Comparison of ENCODE assay signal across 1 cellular context in the genomic region with DNA sequence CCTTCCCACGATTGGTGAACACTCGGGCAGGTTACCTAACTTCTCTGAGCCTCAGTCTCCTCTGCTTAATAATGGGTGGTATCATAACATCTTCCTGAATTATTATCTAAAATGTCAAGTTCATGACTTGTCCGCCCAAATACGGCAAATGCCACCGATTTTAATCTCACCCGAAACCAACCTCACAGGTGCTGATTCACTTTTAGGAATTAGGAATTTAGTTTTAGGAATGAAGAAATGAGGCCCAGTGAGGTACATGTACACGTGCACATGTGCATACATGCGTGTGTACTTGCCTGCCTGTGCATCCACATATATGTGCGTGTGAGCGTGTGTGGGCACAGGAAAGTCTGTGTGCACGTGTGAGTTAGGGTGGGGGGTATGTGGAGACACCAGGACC.
TF ChIP-seq lines count a peak whose summit lies in the region.

No MANE protein-coding gene starts in this region.

TF ChIP-seq in HepG2, 621 proteins besides CTCF, POLR2A, EP300 and RAD21:
- TF ChIP-seq ZNF891 (CRISPR knock-in tag; IDR thresholded peaks at IDR 0.05): no peak
- no peak for TF ChIP-seq ZNF33A (CRISPR knock-in tag; IDR thresholded peaks at IDR 0.05; ENCODE audit: borderline replicate concordance)
- TF ChIP-seq ZNF703 (CRISPR knock-in tag; IDR thresholded peaks at IDR 0.05; ENCODE audit: borderline replicate concordance): no peak
- TF ChIP-seq, protein P1, sequence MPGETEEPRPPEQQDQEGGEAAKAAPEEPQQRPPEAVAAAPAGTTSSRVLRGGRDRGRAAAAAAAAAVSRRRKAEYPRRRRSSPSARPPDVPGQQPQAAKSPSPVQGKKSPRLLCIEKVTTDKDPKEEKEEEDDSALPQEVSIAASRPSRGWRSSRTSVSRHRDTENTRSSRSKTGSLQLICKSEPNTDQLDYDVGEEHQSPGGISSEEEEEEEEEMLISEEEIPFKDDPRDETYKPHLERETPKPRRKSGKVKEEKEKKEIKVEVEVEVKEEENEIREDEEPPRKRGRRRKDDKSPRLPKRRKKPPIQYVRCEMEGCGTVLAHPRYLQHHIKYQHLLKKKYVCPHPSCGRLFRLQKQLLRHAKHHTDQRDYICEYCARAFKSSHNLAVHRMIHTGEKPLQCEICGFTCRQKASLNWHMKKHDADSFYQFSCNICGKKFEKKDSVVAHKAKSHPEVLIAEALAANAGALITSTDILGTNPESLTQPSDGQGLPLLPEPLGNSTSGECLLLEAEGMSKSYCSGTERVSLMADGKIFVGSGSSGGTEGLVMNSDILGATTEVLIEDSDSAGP (CRISPR knock-in tag; IDR thresholded peaks at IDR 0.05; ENCODE audit: borderline replicate concordance): 0 out of 2 replicates have a peak, but pooled peaks have one; percentile 16
- TF ChIP-seq NR2F1 (CRISPR knock-in tag; IDR thresholded peaks at IDR 0.05): no peak
- TF ChIP-seq, protein P2, sequence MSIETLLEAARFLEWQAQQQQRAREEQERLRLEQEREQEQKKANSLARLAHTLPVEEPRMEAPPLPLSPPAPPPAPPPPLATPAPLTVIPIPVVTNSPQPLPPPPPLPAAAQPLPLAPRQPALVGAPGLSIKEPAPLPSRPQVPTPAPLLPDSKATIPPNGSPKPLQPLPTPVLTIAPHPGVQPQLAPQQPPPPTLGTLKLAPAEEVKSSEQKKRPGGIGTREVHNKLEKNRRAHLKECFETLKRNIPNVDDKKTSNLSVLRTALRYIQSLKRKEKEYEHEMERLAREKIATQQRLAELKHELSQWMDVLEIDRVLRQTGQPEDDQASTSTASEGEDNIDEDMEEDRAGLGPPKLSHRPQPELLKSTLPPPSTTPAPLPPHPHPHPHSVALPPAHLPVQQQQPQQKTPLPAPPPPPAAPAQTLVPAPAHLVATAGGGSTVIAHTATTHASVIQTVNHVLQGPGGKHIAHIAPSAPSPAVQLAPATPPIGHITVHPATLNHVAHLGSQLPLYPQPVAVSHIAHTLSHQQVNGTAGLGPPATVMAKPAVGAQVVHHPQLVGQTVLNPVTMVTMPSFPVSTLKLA (IDR thresholded peaks at IDR 0.05): peak; percentile 56
- TF ChIP-seq, protein P3, sequence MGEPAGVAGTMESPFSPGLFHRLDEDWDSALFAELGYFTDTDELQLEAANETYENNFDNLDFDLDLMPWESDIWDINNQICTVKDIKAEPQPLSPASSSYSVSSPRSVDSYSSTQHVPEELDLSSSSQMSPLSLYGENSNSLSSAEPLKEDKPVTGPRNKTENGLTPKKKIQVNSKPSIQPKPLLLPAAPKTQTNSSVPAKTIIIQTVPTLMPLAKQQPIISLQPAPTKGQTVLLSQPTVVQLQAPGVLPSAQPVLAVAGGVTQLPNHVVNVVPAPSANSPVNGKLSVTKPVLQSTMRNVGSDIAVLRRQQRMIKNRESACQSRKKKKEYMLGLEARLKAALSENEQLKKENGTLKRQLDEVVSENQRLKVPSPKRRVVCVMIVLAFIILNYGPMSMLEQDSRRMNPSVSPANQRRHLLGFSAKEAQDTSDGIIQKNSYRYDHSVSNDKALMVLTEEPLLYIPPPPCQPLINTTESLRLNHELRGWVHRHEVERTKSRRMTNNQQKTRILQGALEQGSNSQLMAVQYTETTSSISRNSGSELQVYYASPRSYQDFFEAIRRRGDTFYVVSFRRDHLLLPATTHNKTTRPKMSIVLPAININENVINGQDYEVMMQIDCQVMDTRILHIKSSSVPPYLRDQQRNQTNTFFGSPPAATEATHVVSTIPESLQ (CRISPR knock-in tag; conservative IDR thresholded peaks at IDR 0.05): no peak
- TF ChIP-seq, protein P4, sequence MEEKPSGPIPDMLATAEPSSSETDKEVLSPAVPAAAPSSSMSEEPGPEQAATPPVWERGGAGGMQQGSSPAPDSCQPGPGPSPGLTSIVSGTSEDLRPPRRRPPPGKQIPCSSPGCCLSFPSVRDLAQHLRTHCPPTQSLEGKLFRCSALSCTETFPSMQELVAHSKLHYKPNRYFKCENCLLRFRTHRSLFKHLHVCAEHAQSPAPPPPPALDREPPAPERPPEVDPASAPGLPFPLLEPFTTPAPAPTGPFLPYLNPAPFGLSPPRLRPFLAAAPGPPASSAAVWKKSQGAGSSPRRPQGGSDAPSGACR (CRISPR knock-in tag; IDR thresholded peaks at IDR 0.05): no peak
